8 cellular contexts compared by ENCODE assay signal in genomic region chr3:9732080-9732752, GRCh38. TPM values are rescaled to one million over a fixed set of nuclear protein-coding genes. Genes with fewer than 3 reads are reported as not detected.
A peak's percentile ranks its signal among the peaks of the same experiment; 100 is the strongest.
DNase-seq lines count a peak whose midpoint lies in the region; ATAC-seq, FAIRE-seq and TF ChIP-seq lines count a peak whose summit lies in the region.

No MANE protein-coding gene starts in this region.

- peak overlapping the region; percentile 94 for H3K4me2 ChIP-seq in endothelial cell of umbilical vein (ENCODE audit: insufficient read depth, low read length)

- FAIRE-seq in endothelial cell of umbilical vein (lab: Jason Lieb, UNC): no peak

- DNase-seq in activated CD4-positive, alpha-beta T cell treated with anti-CD3 and anti-CD28 coated beads for 1 hour: peak; percentile 19
- DNase-seq in activated CD4-positive, alpha-beta T cell treated with anti-CD3 and anti-CD28 coated beads, Interleukin-2, amount 50 U/mL, for 4 hours: no peak
- DNase-seq in activated CD4-positive, alpha-beta memory T cell treated with anti-CD3 and anti-CD28 coated beads for 36 hours: peak; percentile 67
- peak; percentile 34 for DNase-seq in endothelial cell of umbilical vein (ENCODE audit: low read depth, low spot score)
- peak; percentile 51 for DNase-seq in naive B cell
- DNase-seq in uterus: no peak
- DNase-seq in pons (ENCODE audit: low spot score): no peak

- peak overlapping the region; percentile 83 for H3K27ac Mint-ChIP-seq in activated CD4-positive, alpha-beta memory T cell treated with anti-CD3 and anti-CD28 coated beads for 36 hours
- peak overlapping the region; percentile 56 to 97 (median 94) for H3K27ac Mint-ChIP-seq in naive B cell

- BruUV-seq in endothelial cell of umbilical vein (replicated peaks; lab: Mats Ljungman, UMichigan): no TSS peak

- H3K4me3 ChIP-seq in HUES48 (ENCODE audit: low read depth, low read length): peak overlapping the region; percentile 98
- H3K4me3 ChIP-seq in endothelial cell of umbilical vein (replicated peaks in 1 of 3; ENCODE audit: insufficient read depth in 1 of 3, low read depth in 1 of 3, low read length in 3 of 3): peak overlapping the region; percentile 75 to 90 (median 86)
- H3K4me3 ChIP-seq in uterus: peak overlapping the region; percentile 92 to 95

- TF ChIP-seq POLR2A in endothelial cell of umbilical vein (IDR thresholded peaks at IDR 0.05; ENCODE audit: low read depth, low read length) (no peak), uterus (IDR thresholded peaks at IDR 0.05) (no peak)

- peak overlapping the region; percentile 98 for H3K27ac ChIP-seq in HUES48 (ENCODE audit: low read depth, low read length)
- H3K27ac ChIP-seq in endothelial cell of umbilical vein (ENCODE audit: insufficient read depth, low read depth, low read length): peak overlapping the region; percentile 100
- H3K27ac ChIP-seq in uterus: peak overlapping the region; percentile 94 to 96

- CTCF ChIA-PET in activated CD4-positive, alpha-beta memory T cell treated with anti-CD3 and anti-CD28 coated beads for 36 hours (lab: Charles Lee): interaction anchor here (1.0 to 1.9 kb wide), 7 partner anchors 11 to 228 kb away, joined by 3 to 8 read pairs (median 4); partner anchors contain the start of genes ARPC4, CAMK1, OGG1 and TADA3
- CTCF ChIA-PET in endothelial cell of umbilical vein (lab: Charles Lee): interaction anchor here (0.7 to 4.5 kb wide), 4 partner anchors 12 to 214 kb away, joined by 3 to 27 read pairs (median 8); partner anchors contain the start of gene OGG1

- H3K9me3 Mint-ChIP-seq in activated CD4-positive, alpha-beta memory T cell treated with anti-CD3 and anti-CD28 coated beads for 36 hours: no peaks in the 10 kb centered on the region
- H3K9me3 Mint-ChIP-seq in naive B cell: no peaks in the 10 kb centered on the region

- H3K79me2 ChIP-seq in endothelial cell of umbilical vein (ENCODE audit: control insufficient read depth, insufficient read depth, low read length): peaks cover 39% of the 10 kb centered on the region

- peaks cover 72% of the 10 kb centered on the region for H3K4me1 Mint-ChIP-seq in activated CD4-positive, alpha-beta memory T cell treated with anti-CD3 and anti-CD28 coated beads for 36 hours (ENCODE audit: low read depth)
- H3K4me1 Mint-ChIP-seq in naive B cell: peaks cover 53 to 58% (median 55%) of the 10 kb centered on the region in 3 donors

- H3K9me1 ChIP-seq in endothelial cell of umbilical vein (replicated peaks; ENCODE audit: control insufficient read depth, extremely low read depth, insufficient read depth, low read length): no peaks in the 10 kb centered on the region

- TF ChIP-seq CTCF in endothelial cell of umbilical vein (IDR thresholded peaks at IDR 0.05; ENCODE audit: extremely low read depth in 1 of 2, insufficient read depth in 1 of 2, low read depth in 1 of 2, low read length in 2 of 2) (no peak), uterus (IDR thresholded peaks at IDR 0.05) (no peak)

- dilution Hi-C loops in endothelial cell of umbilical vein (cut with MboI; ENCODE audit: extremely low pct_ligation_motif_present, low sequenced_read_pairs): no loop called here

- H3K27me3 ChIP-seq in HUES48 (ENCODE audit: control insufficient read depth, insufficient read depth, low read length) (no peaks in the 10 kb centered on the region), endothelial cell of umbilical vein (ENCODE audit: control insufficient read depth in 2 of 2, insufficient read depth in 2 of 2, low read length in 2 of 2) (no peaks in the 10 kb centered on the region), uterus (no peaks in the 10 kb centered on the region)

- POLR2A ChIA-PET in activated CD4-positive, alpha-beta memory T cell treated with anti-CD3 and anti-CD28 coated beads for 36 hours (lab: Charles Lee): interaction anchor here (0.8 to 2.7 kb wide), 15 partner anchors 10 to 336 kb away, joined by 3 to 10 read pairs (median 3); partner anchors contain the start of genes ARPC4, CRELD1, OGG1 and TADA3
- POLR2A ChIA-PET in endothelial cell of umbilical vein (lab: Charles Lee): interaction anchor here (1.5 to 1.9 kb wide), 2 partner anchors 17 kb away, joined by 5 to 7 read pairs; partner anchors contain the start of gene OGG1

- H3K36me3 Mint-ChIP-seq in activated CD4-positive, alpha-beta memory T cell treated with anti-CD3 and anti-CD28 coated beads for 36 hours: peaks cover 22% of the 10 kb centered on the region
- H3K36me3 Mint-ChIP-seq in naive B cell: peaks cover 0 to 4% of the 10 kb centered on the region in 2 donors

- no peaks in the 10 kb centered on the region for H3K27me3 Mint-ChIP-seq in activated CD4-positive, alpha-beta memory T cell treated with anti-CD3 and anti-CD28 coated beads for 36 hours
- H3K27me3 Mint-ChIP-seq in naive B cell: no peaks in the 10 kb centered on the region

- H3K9me3 ChIP-seq in HUES48 (ENCODE audit: control insufficient read depth, insufficient read depth, low read length) (no peaks in the 10 kb centered on the region), endothelial cell of umbilical vein (replicated peaks; ENCODE audit: control insufficient read depth, insufficient read depth, low read length) (no peaks in the 10 kb centered on the region), uterus (no peaks in the 10 kb centered on the region)

- H3K9ac ChIP-seq in HUES48 (ENCODE audit: low read depth, low read length) (peak overlapping the region; percentile 100), endothelial cell of umbilical vein (replicated peaks; ENCODE audit: extremely low read depth, insufficient read depth, low read length) (peak overlapping the region; percentile 100)

- H3K4me3 Mint-ChIP-seq in activated CD4-positive, alpha-beta memory T cell treated with anti-CD3 and anti-CD28 coated beads for 36 hours: peak overlapping the region; percentile 88
- peak overlapping the region; percentile 83 to 95 (median 90) for H3K4me3 Mint-ChIP-seq in naive B cell

- H3K4me1 ChIP-seq in HUES48 (ENCODE audit: control insufficient read depth, insufficient read depth, low read length) (peaks cover 13% of the 10 kb centered on the region), endothelial cell of umbilical vein (ENCODE audit: control insufficient read depth, extremely low read depth, insufficient read depth, low read length) (peaks cover 16% of the 10 kb centered on the region), uterus (peaks cover 0 to 21% of the 10 kb centered on the region in 2 donors)

- intact Hi-C loops in activated CD4-positive, alpha-beta memory T cell treated with anti-CD3 and anti-CD28 coated beads for 36 hours (cut with micrococcal nuclease): loop anchor here (5.0 to 10.0 kb wide), 2 partner anchors 200 to 513 kb away; partner anchors contain the start of genes CRELD1 and TATDN2
- intact Hi-C loops in endothelial cell of umbilical vein (cut with micrococcal nuclease): no loop called here
- intact Hi-C loops in uterus (cut with DNase I; ENCODE audit: low total_unique reads): no loop called here

- peaks cover 31% of the 10 kb centered on the region for H3K36me3 ChIP-seq in HUES48 (ENCODE audit: control insufficient read depth, insufficient read depth, low read length)
- peaks cover 3 to 22% of the 10 kb centered on the region in 2 experiments for H3K36me3 ChIP-seq in endothelial cell of umbilical vein (ENCODE audit: control insufficient read depth in 2 of 2, extremely low read depth in 1 of 2, insufficient read depth in 2 of 2, low read length in 2 of 2)
- no peaks in the 10 kb centered on the region for H3K36me3 ChIP-seq in uterus

- H2AFZ ChIP-seq in endothelial cell of umbilical vein (ENCODE audit: low read depth, low read length): peak overlapping the region; percentile 75

- H4K20me1 ChIP-seq in endothelial cell of umbilical vein (replicated peaks; ENCODE audit: control insufficient read depth, extremely low read depth, insufficient read depth, low read length): peaks cover 4% of the 10 kb centered on the region

- ATAC-seq in naive B cell (ENCODE audit: low read depth in 2 of 2): no peak

RNA-seq across cellular contexts. Expression of gene BRPF1, which starts 0.7 kb away (rescaled TPM):
- total RNA-seq in activated CD4-positive, alpha-beta memory T cell treated with anti-CD3 and anti-CD28 coated beads for 36 hours: 10 to 100 TPM; 25.0 to 27.3 TPM
- total RNA-seq in endothelial cell of umbilical vein: 23.2 and 26.2 TPM in 2 replicates
- 12.5 and 13.8 TPM in 2 replicates for polyA plus RNA-seq in endothelial cell of umbilical vein
- polyA plus RNA-seq in endothelial cell of umbilical vein (2011; cell fraction: cytosol; rRNA removed): 12.4 and 13.7 TPM in 2 replicates
- 34.9 and 37.8 TPM in 2 replicates for polyA plus RNA-seq in endothelial cell of umbilical vein (2011; cell fraction: nucleus; rRNA removed)
- polyA plus RNA-seq in endothelial cell of umbilical vein (2012): 12.4 and 13.5 TPM in 2 replicates
- polyA minus RNA-seq in endothelial cell of umbilical vein: 18.6 and 18.7 TPM in 2 replicates
- polyA minus RNA-seq in endothelial cell of umbilical vein (2011; cell fraction: cytosol; rRNA and poly(A)+ RNA removed): 13.8 TPM
- 15.6 and 22.6 TPM in 2 replicates for polyA minus RNA-seq in endothelial cell of umbilical vein (2011; cell fraction: nucleus; rRNA and poly(A)+ RNA removed)
- polyA plus RNA-seq in naive B cell (ENCODE audit: low read depth in 6 of 6): 10 to 100 TPM in 2 of 6 donors, 1 to 10 TPM in 4; 3.0 to 22.0 (median 9.0) TPM
- 10 to 100 TPM; 10.8 to 36.0 (median 16.7) TPM for total RNA-seq in uterus

RNA-seq across cellular contexts. Expression of gene OGG1, which starts 17.5 kb away (rescaled TPM):
- total RNA-seq in activated CD4-positive, alpha-beta memory T cell treated with anti-CD3 and anti-CD28 coated beads for 36 hours: 10 to 100 TPM; 35.7 to 36.5 TPM
- total RNA-seq in endothelial cell of umbilical vein (24.1 and 27.2 TPM in 2 replicates), uterus (10 to 100 TPM; 29.8 to 60.7 (median 44.2) TPM)
- polyA plus RNA-seq in endothelial cell of umbilical vein (32.1 and 36.2 TPM in 2 replicates), naive B cell (ENCODE audit: low read depth in 6 of 6) (10 to 100 TPM; 23.2 to 35.1 (median 30.1) TPM)
- 25.8 and 27.0 TPM in 2 replicates for polyA plus RNA-seq in endothelial cell of umbilical vein (2011; cell fraction: cytosol; rRNA removed)
- 36.0 and 36.3 TPM in 2 replicates for polyA plus RNA-seq in endothelial cell of umbilical vein (2011; cell fraction: nucleus; rRNA removed)
- 14.5 and 19.7 TPM in 2 replicates for polyA plus RNA-seq in endothelial cell of umbilical vein (2012)
- polyA minus RNA-seq in endothelial cell of umbilical vein: 49.9 and 61.9 TPM in 2 replicates
- 25.4 TPM for polyA minus RNA-seq in endothelial cell of umbilical vein (2011; cell fraction: cytosol; rRNA and poly(A)+ RNA removed)
- 37.2 and 41.7 TPM in 2 replicates for polyA minus RNA-seq in endothelial cell of umbilical vein (2011; cell fraction: nucleus; rRNA and poly(A)+ RNA removed)

RNA-seq across cellular contexts. Expression of gene CPNE9, which starts 28.6 kb away (rescaled TPM):
- total RNA-seq in activated CD4-positive, alpha-beta memory T cell treated with anti-CD3 and anti-CD28 coated beads for 36 hours: not detected
- total RNA-seq in endothelial cell of umbilical vein (not detected in 2 replicates), uterus (not detected)
- polyA plus RNA-seq in endothelial cell of umbilical vein (not detected in 2 replicates), naive B cell (ENCODE audit: low read depth in 6 of 6) (not detected)
- polyA plus RNA-seq in endothelial cell of umbilical vein (2011; cell fraction: cytosol; rRNA removed): not detected in 2 replicates
- polyA plus RNA-seq in endothelial cell of umbilical vein (2011; cell fraction: nucleus; rRNA removed): 0.13 and 0.26 TPM in 2 replicates
- polyA plus RNA-seq in endothelial cell of umbilical vein (2012): not detected in 2 replicates
- not detected in 2 replicates for polyA minus RNA-seq in endothelial cell of umbilical vein
- not detected for polyA minus RNA-seq in endothelial cell of umbilical vein (2011; cell fraction: cytosol; rRNA and poly(A)+ RNA removed)
- not detected in 2 replicates for polyA minus RNA-seq in endothelial cell of umbilical vein (2011; cell fraction: nucleus; rRNA and poly(A)+ RNA removed)

RNA-seq across cellular contexts. Expression of gene CAMK1, which starts 37.5 kb away (rescaled TPM):
- 10 to 100 TPM; 48.2 to 51.9 TPM for total RNA-seq in activated CD4-positive, alpha-beta memory T cell treated with anti-CD3 and anti-CD28 coated beads for 36 hours
- 23.5 and 25.7 TPM in 2 replicates for total RNA-seq in endothelial cell of umbilical vein
- 24.4 and 28.4 TPM in 2 replicates for polyA plus RNA-seq in endothelial cell of umbilical vein
- 27.5 and 32.0 TPM in 2 replicates for polyA plus RNA-seq in endothelial cell of umbilical vein (2011; cell fraction: cytosol; rRNA removed)
- polyA plus RNA-seq in endothelial cell of umbilical vein (2011; cell fraction: nucleus; rRNA removed): 23.2 and 25.2 TPM in 2 replicates
- polyA plus RNA-seq in endothelial cell of umbilical vein (2012): 21.5 and 22.5 TPM in 2 replicates
- polyA minus RNA-seq in endothelial cell of umbilical vein: 15.4 and 16.6 TPM in 2 replicates
- polyA minus RNA-seq in endothelial cell of umbilical vein (2011; cell fraction: cytosol; rRNA and poly(A)+ RNA removed): 2.2 TPM
- polyA minus RNA-seq in endothelial cell of umbilical vein (2011; cell fraction: nucleus; rRNA and poly(A)+ RNA removed): 5.2 and 8.0 TPM in 2 replicates
- 1 to 10 TPM in 3 of 6 donors, under 1 TPM in 2, not detected in 1; 0.26 to 2.3 (median 1.2) TPM for polyA plus RNA-seq in naive B cell (ENCODE audit: low read depth in 6 of 6)
- total RNA-seq in uterus: 10 to 100 TPM; 19.1 to 63.0 (median 56.7) TPM

Comparison
In these comparisons a context has a peak if more than half of its experiments do, and no peak if none do; other contexts are left out.
1. DNase-seq: peak in activated CD4-positive, alpha-beta T cell treated with anti-CD3 and anti-CD28 coated beads for 1 hour (single experiment), activated CD4-positive, alpha-beta memory T cell treated with anti-CD3 and anti-CD28 coated beads for 36 hours (single experiment), endothelial cell of umbilical vein (single experiment) and naive B cell (single experiment); none in activated CD4-positive, alpha-beta T cell treated with anti-CD3 and anti-CD28 coated beads, Interleukin-2, amount 50 U/mL, for 4 hours (0 of 2), uterus (0 of 2) and pons (single experiment).
2. Peak in every context shown above with its lines, with median percentiles within 50 percentile points of each other: H3K27ac ChIP-seq and H3K4me3 ChIP-seq.